27 cellular contexts compared by ENCODE assay signal in genomic region chr5:59838067-59838466, GRCh38.
"Had no signal": no experiment of that assay in that cellular context is flagged by ENCODE, and none has a peak within 500 bp of the region (broad histone marks: within the 10 kb centered on the region; RNA-seq: fewer than 3 reads in every experiment).

No MANE protein-coding gene starts in this region.

- H3K36me3 Mint-ChIP-seq: immature natural killer cell; naive thymus-derived CD4-positive, alpha-beta T cell; natural killer cell treated with Interleukin-12 subunit alpha and Interleukin-12 subunit beta and Interleukin-15 and Interleukin-18, amount 100 ng/mL, for 72 hours; stimulated activated naive B cell treated with anti-CD40 and anti-IgM and Interleukin-4, amounts not matched to agents 10 μg/mL and 1 μg/mL and 100 μg/mL, for 72 hours had no signal

- H3K4me1 Mint-ChIP-seq: immature natural killer cell; naive thymus-derived CD4-positive, alpha-beta T cell; stimulated activated naive B cell treated with anti-CD40 and anti-IgM and Interleukin-4, amounts not matched to agents 10 μg/mL and 1 μg/mL and 100 μg/mL, for 72 hours had no signal

- H3K27ac ChIP-seq: left lung, lower lobe of right lung, ovary, right atrium auricular region, right lobe of liver, stomach, testis, thyroid gland, transverse colon, upper lobe of left lung, vagina had no signal

- H3K27ac Mint-ChIP-seq: immature natural killer cell; naive thymus-derived CD4-positive, alpha-beta T cell; natural killer cell treated with Interleukin-12 subunit alpha and Interleukin-12 subunit beta and Interleukin-15 and Interleukin-18, amount 100 ng/mL, for 72 hours; progenitor cell of endocrine pancreas; stimulated activated naive B cell treated with anti-CD40 and anti-IgM and Interleukin-4, amounts not matched to agents 10 μg/mL and 1 μg/mL and 100 μg/mL, for 72 hours had no signal

- H3K4me3 ChIP-seq: left lung, lower lobe of right lung, mucosa of descending colon, ovary, right atrium auricular region, right lobe of liver, stomach, testis, thyroid gland, transverse colon, upper lobe of left lung, vagina had no signal

- DNase-seq: hippocampal formation; immature natural killer cell; kidney; left colon; left lung; lower lobe of right lung; mammary epithelial cell; midbrain; mucosa of descending colon; naive thymus-derived CD4-positive, alpha-beta T cell; ovary; right lobe of liver; stimulated activated CD4-positive, alpha-beta T cell treated with anti-CD3 and anti-CD28 coated beads, Interleukin-12 subunit alpha, Interleukin-12 subunit beta, amount 100 ng/mL, for 4 hours; stimulated activated CD4-positive, alpha-beta T cell treated with anti-CD3 and anti-CD28 coated beads, Interleukin-15, amount 100 ng/mL, for 24 hours; stimulated activated CD4-positive, alpha-beta T cell treated with anti-CD3 and anti-CD28 coated beads, Interleukin-2, amount 100 ng/mL, for 24 hours; stimulated activated CD4-positive, alpha-beta T cell treated with anti-CD3 and anti-CD28 coated beads, Interleukin-4, amount 100 ng/mL, for 1 hour; stimulated activated naive B cell treated with anti-CD40 and anti-IgM and Interleukin-4, amounts not matched to agents 10 μg/mL and 1 μg/mL and 100 μg/mL, for 72 hours; stimulated activated naive CD8-positive, alpha-beta T cell treated with anti-CD3 and anti-CD28 coated beads, Interleukin-15, Interleukin-2, amounts not matched to agents 100 U/mL and 50 U/mL, for 24 hours; stomach; testis; thyroid gland; transverse colon; upper lobe of left lung had no signal

- H3K4me1 ChIP-seq: left lung, lower lobe of right lung, right atrium auricular region, stomach, testis, thyroid gland, transverse colon, upper lobe of left lung, vagina had no signal

- H3K27me3 ChIP-seq: left lung, ovary, right atrium auricular region, right lobe of liver, stomach, testis, thyroid gland, transverse colon, upper lobe of left lung, vagina had no signal

- H3K9me3 Mint-ChIP-seq: natural killer cell treated with Interleukin-12 subunit alpha and Interleukin-12 subunit beta and Interleukin-15 and Interleukin-18, amount 100 ng/mL, for 72 hours; stimulated activated naive B cell treated with anti-CD40 and anti-IgM and Interleukin-4, amounts not matched to agents 10 μg/mL and 1 μg/mL and 100 μg/mL, for 72 hours had no signal

- H3K9me3 ChIP-seq: left lung, lower lobe of right lung, mucosa of descending colon, ovary, right atrium auricular region, right lobe of liver, stomach, testis, thyroid gland, transverse colon, upper lobe of left lung, vagina had no signal

- H3K27me3 Mint-ChIP-seq: progenitor cell of endocrine pancreas; stimulated activated naive B cell treated with anti-CD40 and anti-IgM and Interleukin-4, amounts not matched to agents 10 μg/mL and 1 μg/mL and 100 μg/mL, for 72 hours had no signal

- H3K4me3 Mint-ChIP-seq: immature natural killer cell; naive thymus-derived CD4-positive, alpha-beta T cell; natural killer cell treated with Interleukin-12 subunit alpha and Interleukin-12 subunit beta and Interleukin-15 and Interleukin-18, amount 100 ng/mL, for 72 hours; stimulated activated naive B cell treated with anti-CD40 and anti-IgM and Interleukin-4, amounts not matched to agents 10 μg/mL and 1 μg/mL and 100 μg/mL, for 72 hours had no signal

- H3K36me3 ChIP-seq: left lung, lower lobe of right lung, ovary, right atrium auricular region, right lobe of liver, stomach, thyroid gland, transverse colon, upper lobe of left lung, vagina had no signal
